ENCODE assay signal across 23 cellular contexts in the genomic region with DNA sequence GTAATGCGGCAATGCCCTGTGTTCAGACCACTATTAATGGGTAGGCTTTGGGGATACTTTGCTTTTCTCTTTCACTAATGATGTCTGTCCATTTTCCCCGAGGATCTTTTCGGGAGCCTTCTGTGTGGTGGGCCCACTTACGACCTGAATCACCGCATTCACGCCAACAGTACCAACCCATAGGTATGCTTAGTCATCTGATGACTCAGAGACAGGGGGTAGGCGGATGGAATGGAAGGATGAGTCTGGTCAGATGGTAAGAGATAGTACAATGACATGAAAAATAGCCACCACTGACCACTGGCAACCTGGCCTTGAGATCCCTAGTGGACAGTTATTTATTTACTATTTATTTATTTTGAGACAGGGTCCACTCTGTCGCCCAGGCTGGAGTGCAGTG.
A peak's percentile ranks its signal among the peaks of the same experiment; 100 is the strongest.
DNase-seq lines count a peak whose midpoint lies in the region; ATAC-seq and TF ChIP-seq lines count a peak whose summit lies in the region.
"Had no signal": no experiment of that assay in that cellular context is flagged by ENCODE, and none has a peak within 500 bp of the region (broad histone marks: within the 10 kb centered on the region; RNA-seq: fewer than 3 reads in every experiment).

No MANE protein-coding gene starts in this region.

- TF ChIP-seq RAD21 in HCT116 (IDR thresholded peaks at IDR 0.05; ENCODE audit: low read depth), result no peak
- TF ChIP-seq RAD21 in SK-N-SH (IDR thresholded peaks at IDR 0.05; ENCODE audit: low read length), result no peak

- H3K36me3 ChIP-seq in HCT116 (ENCODE audit: control insufficient read depth in 1 of 2, insufficient read depth in 2 of 2, low read length in 2 of 2), result no peaks in the 10 kb centered on the region
- no peaks in the 10 kb centered on the region for H3K36me3 ChIP-seq in SK-N-SH (replicated peaks in 1 of 2; ENCODE audit: control insufficient read depth in 1 of 2, insufficient read depth in 2 of 2, low read length in 1 of 2)
- no peaks in the 10 kb centered on the region for H3K36me3 ChIP-seq in left ventricle myocardium inferior
- H3K36me3 ChIP-seq: brain microvascular endothelial cell, thoracic aorta had no signal

- H3K27me3 ChIP-seq in HCT116 (ENCODE audit: insufficient read depth, low read length) (no peaks in the 10 kb centered on the region), SK-N-SH (ENCODE audit: insufficient read depth) (peaks cover 20% of the 10 kb centered on the region; the same call in 1 of the 2 replicates), left ventricle myocardium inferior (ENCODE audit: low read depth) (peaks cover 24% of the 10 kb centered on the region)

- TF ChIP-seq POLR2A in HCT116 (IDR thresholded peaks at IDR 0.05; ENCODE audit: borderline replicate concordance, extremely low read depth, insufficient read depth, insufficient read length), result no peak

- no TSS peak for BruUV-seq in HCT116 (replicated peaks; lab: Mats Ljungman, UMichigan)

- CTCF ChIA-PET in HCT116 (lab: Charles Lee) (no interaction called here), SK-N-SH (lab: Yijun Ruan, JAX) (no interaction called here)

- H3K4me3 ChIP-seq in HCT116 (replicated peaks in 1 of 2; ENCODE audit: low read depth in 1 of 2, low read length in 2 of 2) (no peak overlapping the region), SK-N-SH (ENCODE audit: low read depth in 2 of 2, low read length in 1 of 2) (no peak overlapping the region), left ventricle myocardium inferior (no peak overlapping the region)
- H3K4me3 ChIP-seq: coronary artery, thoracic aorta had no signal

- TF ChIP-seq CTCF in HCT116 (IDR thresholded peaks at IDR 0.05 in 2 of 3, conservative IDR thresholded peaks at IDR 0.05 in 1 of 3; ENCODE audit: borderline replicate concordance in 1 of 3, insufficient read depth in 1 of 3, low read depth in 2 of 3, low read length in 2 of 3) (no peak), SK-N-SH (IDR thresholded peaks at IDR 0.05) (peak; percentile 10; the same call in 1 of the 2 replicates), left ventricle myocardium inferior (IDR thresholded peaks at IDR 0.05; ENCODE audit: borderline replicate concordance) (no peak)

- H4K20me1 ChIP-seq in HCT116 (ENCODE audit: insufficient read depth), result no peaks in the 10 kb centered on the region
- H4K20me1 ChIP-seq in SK-N-SH (ENCODE audit: insufficient read depth), result no peaks in the 10 kb centered on the region

- ATAC-seq in HCT116, result peak; percentile 78
- ATAC-seq: CD8-positive, alpha-beta T cell; left lobe of liver; stimulated activated naive B cell treated with anti-CD40 and anti-IgM and Interleukin-4, amounts not matched to agents 10 μg/mL and 1 μg/mL and 100 μg/mL, for 72 hours; T-cell had no signal

- in situ Hi-C loops in Caki2 (cut with HindIII; ENCODE audit: low pct_unique_long_range_greater_than_20kb, low sequenced_read_pairs), result no loop called here

- DNase-seq in Caki2 (ENCODE audit: low read depth) (peak; percentile 61), HCT116 (ENCODE audit: low read depth, low spot score) (peak; percentile 49), SK-N-SH (no peak), glomerular visceral epithelial cell (ENCODE audit: extremely low spot score) (peak; percentile 15), left ventricle myocardium inferior (no peak), NCI-H1105 treated with DMSO at 0.1 percent for 48 hours (lab: John Stamatoyannopoulos, UW) (no peak)
- DNase-seq in activated naive CD4-positive, alpha-beta T cell treated with anti-CD3 and anti-CD28 coated beads, Interleukin-2, amount 50 U/mL, for 16 hours, result no peak
- DNase-seq: activated CD4-positive, alpha-beta T cell treated with anti-CD3 and anti-CD28 coated beads, Interleukin-2, amount 10 ng/mL, durations not matched to agents 24 days and 14 days; activated CD8-positive, alpha-beta memory T cell treated with anti-CD3 and anti-CD28 coated beads, Interleukin-2, amount 50 U/mL, for 4 hours; brain microvascular endothelial cell; CD8-positive, alpha-beta T cell; DMS79 treated with DMSO at 0.1 percent for 48 hours; Kasumi-1; NCI-H1105; NCI-H524 treated with DMSO at 0.1 percent for 48 hours; nephron progenitor cell; SHP77; stimulated activated CD4-positive, alpha-beta T cell treated with anti-CD3 and anti-CD28 coated beads, Interleukin-1b, Interleukin-23, amount 100 ng/mL, for 48 hours; stimulated activated naive B cell treated with anti-CD40 and anti-IgM and Interleukin-4, amounts not matched to agents 10 μg/mL and 1 μg/mL and 100 μg/mL, for 72 hours; T-cell had no signal

- H3K27ac ChIP-seq in HCT116 (ENCODE audit: low read depth, low read length), result 0 out of 2 replicates have a peak overlapping the region, but pooled peaks have one; percentile 6
- no peak overlapping the region for H3K27ac ChIP-seq in SK-N-SH (ENCODE audit: low read depth in 2 of 2, low read length in 1 of 2)
- no peak overlapping the region for H3K27ac ChIP-seq in left ventricle myocardium inferior (replicated peaks)
- H3K27ac ChIP-seq: brain microvascular endothelial cell, coronary artery, thoracic aorta had no signal

- H3K4me1 ChIP-seq in HCT116 (ENCODE audit: control insufficient read depth in 1 of 2, insufficient read depth in 2 of 2, low read length in 2 of 2) (peaks cover 29 to 45% of the 10 kb centered on the region in 2 experiments), SK-N-SH (ENCODE audit: control insufficient read depth in 1 of 2, insufficient read depth in 2 of 2, low read depth in 1 of 2, low read length in 1 of 2) (no peaks in the 10 kb centered on the region; a peak in 1 of 4 replicates), left ventricle myocardium inferior (no peaks in the 10 kb centered on the region)

- TF ChIP-seq EP300 in SK-N-SH (IDR thresholded peaks at IDR 0.05; ENCODE audit: borderline replicate concordance in 1 of 2, low read depth in 1 of 2, low read length in 1 of 2), result peak in 1 of 2 experiments; percentile 42; a peak in 1 of 4 replicates

- no peaks in the 10 kb centered on the region for H3K9me2 ChIP-seq in HCT116 (ENCODE audit: insufficient read depth)
- no peaks in the 10 kb centered on the region for H3K9me2 ChIP-seq in SK-N-SH

- H3K9ac ChIP-seq in HCT116 (ENCODE audit: low read length) (no peak overlapping the region), SK-N-SH (no peak overlapping the region)

- H3K9me3 ChIP-seq in HCT116 (ENCODE audit: control insufficient read depth in 1 of 2, insufficient read depth in 1 of 2, low read depth in 1 of 2, low read length in 2 of 2), result no peaks in the 10 kb centered on the region
- no peaks in the 10 kb centered on the region for H3K9me3 ChIP-seq in SK-N-SH
- no peaks in the 10 kb centered on the region for H3K9me3 ChIP-seq in left ventricle myocardium inferior (replicated peaks)
- H3K9me3 ChIP-seq: thoracic aorta had no signal

- H2AFZ ChIP-seq in HCT116 (ENCODE audit: low read depth, low read length, poor library complexity, severe bottlenecking) (no peak overlapping the region), SK-N-SH (ENCODE audit: low read depth) (no peak overlapping the region)

- intact Hi-C loops in HCT116 (cut with micrococcal nuclease) (no loop called here), left ventricle myocardium inferior (cut with micrococcal nuclease) (no loop called here)

- 33% methylated on average over 8 of the region's 8 CpGs for WGBS in SK-N-SH (ENCODE audit: low lambda C conversion rate)

- no peaks in the 10 kb centered on the region for H3K79me2 ChIP-seq in HCT116 (ENCODE audit: insufficient read depth, low read length)
- no peaks in the 10 kb centered on the region for H3K79me2 ChIP-seq in SK-N-SH (ENCODE audit: insufficient read depth)

- RAD21 ChIA-PET in HCT116 (lab: Charles Lee; ENCODE audit: low non-redundant PET in 1 of 2, low total read pairs in 2 of 2, uncharacterized antibody in 2 of 2, unreplicated experiment in 2 of 2), result no interaction called here

- H3K4me2 ChIP-seq in HCT116 (ENCODE audit: low read length), result peak overlapping the region; percentile 64
- no peak overlapping the region for H3K4me2 ChIP-seq in SK-N-SH

- POLR2A ChIA-PET in HCT116 (lab: Charles Lee) (no interaction called here), SK-N-SH (lab: Yijun Ruan, JAX) (no interaction called here)

- no peaks in the 10 kb centered on the region for H3F3A ChIP-seq in SK-N-SH (replicated peaks; ENCODE audit: insufficient read depth)

TF ChIP-seq in HCT116, 20 proteins besides CTCF, POLR2A, EP300 and RAD21 (continues in another document):
- no peak for TF ChIP-seq TCF7L2 (IDR thresholded peaks at IDR 0.05; ENCODE audit: borderline replicate concordance, extremely low read depth, insufficient read depth, insufficient read length)
- TF ChIP-seq ELF1 (IDR thresholded peaks at IDR 0.05; ENCODE audit: borderline replicate concordance, low read depth), result no peak
- TF ChIP-seq POLR2AphosphoS5 (IDR thresholded peaks at IDR 0.05; ENCODE audit: low read depth, low read length), result 0 out of 2 replicates have a peak, but pooled peaks have one; percentile 22
- no peak for TF ChIP-seq ATF3 (IDR thresholded peaks at IDR 0.05)
- TF ChIP-seq JUND (IDR thresholded peaks at IDR 0.05), result no peak

TF ChIP-seq in SK-N-SH, 30 proteins besides CTCF, POLR2A, EP300 and RAD21 (continues in another document):
- TF ChIP-seq FOXJ3 (CRISPR knock-in tag; IDR thresholded peaks at IDR 0.05) (no peak), TAF1 (IDR thresholded peaks at IDR 0.05; ENCODE audit: borderline replicate concordance, low read depth, low read length) (no peak), RCOR1 (IDR thresholded peaks at IDR 0.05; ENCODE audit: low read length) (no peak), PBX3 (IDR thresholded peaks at IDR 0.05) (peak; percentile 75), JUND (IDR thresholded peaks at IDR 0.05) (peak; percentile 83), TEAD4 (IDR thresholded peaks at IDR 0.05; ENCODE audit: borderline replicate concordance, insufficient read depth) (no peak), FOSL2 (IDR thresholded peaks at IDR 0.05; ENCODE audit: borderline replicate concordance, low read depth) (peak; percentile 92), TCF12 (IDR thresholded peaks at IDR 0.05) (peak; percentile 67; the same call in 1 of the 2 replicates), FOXM1 (IDR thresholded peaks at IDR 0.05; ENCODE audit: low read depth) (no peak), RFX5 (IDR thresholded peaks at IDR 0.05; ENCODE audit: low read length) (no peak)

Comparison
In these comparisons a context has a peak if more than half of its experiments do, and no peak if none do; other contexts are left out.
1. DNase-seq: peak in Caki2 (single experiment), HCT116 (single experiment) and glomerular visceral epithelial cell (single experiment); none in SK-N-SH (single experiment), left ventricle myocardium inferior (single experiment), NCI-H1105 treated with DMSO at 0.1 percent for 48 hours (single experiment) and activated naive CD4-positive, alpha-beta T cell treated with anti-CD3 and anti-CD28 coated beads, Interleukin-2, amount 50 U/mL, for 16 hours (single experiment).